1 cellular context compared by ENCODE assay signal in the genomic region with DNA sequence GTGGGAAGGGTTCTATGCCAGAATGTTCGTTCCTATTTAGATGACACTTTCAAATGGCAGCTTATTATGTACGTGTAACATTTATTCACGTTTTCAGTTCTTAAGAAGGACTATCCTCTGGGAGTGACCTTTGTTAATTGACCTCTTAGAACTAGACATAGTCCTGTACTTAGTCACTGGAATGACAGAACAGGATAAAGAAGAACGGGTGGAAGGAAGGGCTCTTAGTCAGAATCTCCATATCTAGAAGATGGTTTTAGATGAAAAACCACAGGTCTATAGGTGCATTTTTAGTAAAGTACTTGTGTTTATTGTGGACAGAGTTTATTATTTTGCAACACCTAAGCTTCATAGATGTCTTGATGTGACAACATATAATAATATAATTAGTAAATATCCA.
TF ChIP-seq lines count a peak whose summit lies in the region.

No MANE protein-coding gene starts in this region.

TF ChIP-seq in IMR-90, 13 proteins besides CTCF, POLR2A, EP300 and RAD21:
- TF ChIP-seq CEBPB (IDR thresholded peaks at IDR 0.05; ENCODE audit: low read depth, low read length): no peak
- no peak for TF ChIP-seq MAZ (IDR thresholded peaks at IDR 0.05; ENCODE audit: borderline replicate concordance, low read depth, low read length)
- TF ChIP-seq BHLHE40 (IDR thresholded peaks at IDR 0.05; ENCODE audit: low read depth, low read length): no peak
- no peak for TF ChIP-seq RFX5 (IDR thresholded peaks at IDR 0.05; ENCODE audit: low read depth, low read length)
- no peak for TF ChIP-seq SMC3 (IDR thresholded peaks at IDR 0.05; ENCODE audit: low read depth, low read length)
- no peak for TF ChIP-seq NFE2L2 (IDR thresholded peaks at IDR 0.05; ENCODE audit: low read depth, low read length)
- TF ChIP-seq, protein P1, sequence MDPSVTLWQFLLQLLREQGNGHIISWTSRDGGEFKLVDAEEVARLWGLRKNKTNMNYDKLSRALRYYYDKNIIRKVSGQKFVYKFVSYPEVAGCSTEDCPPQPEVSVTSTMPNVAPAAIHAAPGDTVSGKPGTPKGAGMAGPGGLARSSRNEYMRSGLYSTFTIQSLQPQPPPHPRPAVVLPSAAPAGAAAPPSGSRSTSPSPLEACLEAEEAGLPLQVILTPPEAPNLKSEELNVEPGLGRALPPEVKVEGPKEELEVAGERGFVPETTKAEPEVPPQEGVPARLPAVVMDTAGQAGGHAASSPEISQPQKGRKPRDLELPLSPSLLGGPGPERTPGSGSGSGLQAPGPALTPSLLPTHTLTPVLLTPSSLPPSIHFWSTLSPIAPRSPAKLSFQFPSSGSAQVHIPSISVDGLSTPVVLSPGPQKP (IDR thresholded peaks at IDR 0.05; ENCODE audit: borderline replicate concordance, low read depth, low read length): no peak
